In genomic region chr7:116075351-116076145, GRCh38 we compare ENCODE assay signal across 20 cellular contexts. TPM values are rescaled to one million over a fixed set of nuclear protein-coding genes. Genes with fewer than 3 reads are reported as not detected.
DNase-seq lines count a peak whose midpoint lies in the region; FAIRE-seq and TF ChIP-seq lines count a peak whose summit lies in the region.
"Had no signal": no experiment of that assay in that cellular context is flagged by ENCODE, and none has a peak within 500 bp of the region (broad histone marks: within the 10 kb centered on the region; RNA-seq: fewer than 3 reads in every experiment).

No MANE protein-coding gene starts in this region.

- TF ChIP-seq CTCF in choroid plexus epithelial cell (conservative IDR thresholded peaks at IDR 0.05; ENCODE audit: low read depth, low read length), result no peak

- no peak for FAIRE-seq in urothelium cell line (lab: Jason Lieb, UNC)
- FAIRE-seq: A204.1, islet of Langerhans had no signal

- DNase-seq in NCI-H187 (lab: John Stamatoyannopoulos, UW), result peak; percentile 6 to 56
- no peak for DNase-seq in NCI-H187 treated with DMSO at 0.1 percent for 48 hours (lab: John Stamatoyannopoulos, UW)
- peak; percentile 9 for DNase-seq in NCI-H226
- peak; percentile 30 for DNase-seq in choroid plexus epithelial cell (ENCODE audit: low read depth)
- DNase-seq in renal cortical epithelial cell (ENCODE audit: low read depth), result peak; percentile 76
- no peak for DNase-seq in urothelium cell line (ENCODE audit: low spot score)
- DNase-seq in NCI-H1436 (lab: John Stamatoyannopoulos, UW), result no peak
- no peak for DNase-seq in inferior parietal cortex (ENCODE audit: extremely low spot score)
- DNase-seq: activated CD4-positive, CD25-positive, alpha-beta regulatory T cell treated with anti-CD3 and anti-CD28 coated beads, Interleukin-2, amount 50 U/mL, for 72 hours; activated effector memory CD4-positive, alpha-beta T cell treated with anti-CD3 and anti-CD28 coated beads, Interleukin-2, amount 50 U/mL, for 16 hours; glutamatergic neuron; MG63; NCI-H2029 treated with DMSO at 0.1 percent for 48 hours; stimulated activated naive CD8-positive, alpha-beta T cell treated with anti-CD3 and anti-CD28 coated beads, Interleukin-15, Interleukin-2, amounts not matched to agents 100 U/mL and 50 U/mL, for 24 hours had no signal

- no peak overlapping the region for H3K4me3 ChIP-seq in choroid plexus epithelial cell (ENCODE audit: low read depth, low read length)
- H3K4me3 ChIP-seq: coronary artery, MG63 had no signal

RNA-seq across cellular contexts. Expression of gene TFEC, which starts 45.0 kb away (rescaled TPM):
- total RNA-seq in renal cortical epithelial cell, result 0.17 and 0.80 TPM in 2 replicates
- total RNA-seq: G401; neural crest cell; T-helper 1 cell treated with Interleukin-12 subunit alpha and Interleukin-12 subunit beta and Interleukin-4 antibody, amounts not matched to agents 30 ng/mL and 1 ng/mL, for 36 hours had no signal

Comparison
In these comparisons a context has a peak if more than half of its experiments do, and no peak if none do; other contexts are left out.
1. DNase-seq: peak in NCI-H187 (2 of 2), NCI-H226 (single experiment), choroid plexus epithelial cell (single experiment) and renal cortical epithelial cell (single experiment); none in NCI-H187 treated with DMSO at 0.1 percent for 48 hours (single experiment), urothelium cell line (single experiment), NCI-H1436 (single experiment) and inferior parietal cortex (single experiment).